In the genomic region with DNA sequence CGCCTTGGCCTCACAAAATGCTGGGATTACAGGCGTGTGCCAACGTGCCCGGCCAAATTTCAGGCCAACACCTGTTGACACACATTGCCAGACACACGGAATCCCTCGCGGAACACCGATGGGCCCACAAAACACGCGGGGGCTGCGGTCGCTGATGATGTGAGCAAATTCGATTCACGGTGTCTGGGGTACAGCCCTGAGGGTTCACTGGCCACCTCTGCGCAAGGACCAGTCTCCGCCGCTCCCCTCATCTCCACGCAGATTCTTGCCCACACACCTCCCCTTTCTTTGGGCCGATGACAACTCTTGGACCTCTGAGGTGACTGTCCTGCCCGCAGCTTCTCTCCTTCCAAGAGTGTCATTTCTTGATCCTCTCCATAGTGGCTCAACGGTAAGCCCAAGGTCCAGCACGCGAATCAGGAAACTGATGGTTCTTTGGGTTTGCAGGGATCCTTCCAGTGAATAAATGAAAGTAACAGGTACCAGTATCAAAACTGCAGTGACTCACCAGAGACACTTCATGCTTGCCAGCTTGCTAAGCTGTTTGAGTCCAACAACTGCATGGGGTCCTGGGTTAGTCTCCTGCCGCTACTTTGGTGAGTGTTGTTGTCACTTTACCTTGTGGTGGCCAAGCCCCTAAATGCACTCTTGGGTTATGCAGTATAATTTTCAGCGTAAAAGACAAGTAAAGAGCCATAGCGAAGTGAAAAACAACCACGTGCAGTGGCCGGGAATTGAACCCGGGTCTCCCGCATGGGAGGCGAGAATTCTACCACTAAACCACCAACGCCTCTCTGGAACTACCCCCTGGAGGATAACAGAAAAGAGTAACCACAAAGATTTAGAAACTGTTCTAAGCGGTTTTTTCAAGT, we compare ENCODE assay signal across 8 cellular contexts. TPM values are rescaled to one million over a fixed set of nuclear protein-coding genes. Genes with fewer than 3 reads are reported as not detected.
DNase-seq lines count a peak whose midpoint lies in the region; ATAC-seq and TF ChIP-seq lines count a peak whose summit lies in the region.

No MANE protein-coding gene starts in this region.

- H3K4me1 Mint-ChIP-seq in activated T-cell treated with anti-CD3 and anti-CD28 coated beads, Interleukin-2, amount 50 U/mL, for 4 hours (ENCODE audit: low read depth), result peaks cover 23% of the 10 kb centered on the region

- ATAC-seq in left cardiac atrium, result peak; percentile 53 to 79
- peak; percentile 92 to 96 for ATAC-seq in activated T-cell treated with anti-CD3 and anti-CD28 coated beads, Interleukin-2, amount 50 U/mL, for 4 hours
- peak in 1 of 2 donors; percentile 47 for ATAC-seq in right cardiac atrium
- no peak for ATAC-seq in GM19324 (IDR thresholded peaks at IDR 0.05; ENCODE audit: low FRiP score, unreplicated experiment)

- H3K27me3 Mint-ChIP-seq in activated T-cell treated with anti-CD3 and anti-CD28 coated beads, Interleukin-2, amount 50 U/mL, for 4 hours (ENCODE audit: low read depth), result peaks cover 30% of the 10 kb centered on the region

- DNase-seq in left cardiac atrium (no peak), left ventricle myocardium inferior (no peak), NCI-H1105 treated with DMSO at 0.1 percent for 48 hours (lab: John Stamatoyannopoulos, UW) (peak; percentile 53), right cardiac atrium (peak in 2 of 3 donors; percentile 27 to 43), NCI-H2107 (lab: John Stamatoyannopoulos, UW) (no peak)
- DNase-seq in activated T-cell treated with anti-CD3 and anti-CD28 coated beads, Interleukin-2, amount 50 U/mL, for 4 hours, result peak; percentile 15
- DNase-seq in stimulated activated CD4-positive, alpha-beta T cell treated with anti-CD3 and anti-CD28 coated beads, Interleukin-4, amount 100 ng/mL, for 48 hours (ENCODE audit: low read depth in 2 of 2), result peak; percentile 58

- peak overlapping the region; percentile 51 for H3K4me3 Mint-ChIP-seq in activated T-cell treated with anti-CD3 and anti-CD28 coated beads, Interleukin-2, amount 50 U/mL, for 4 hours

- no peaks in the 10 kb centered on the region for H3K9me3 Mint-ChIP-seq in activated T-cell treated with anti-CD3 and anti-CD28 coated beads, Interleukin-2, amount 50 U/mL, for 4 hours

- TF ChIP-seq CTCF in left ventricle myocardium inferior (IDR thresholded peaks at IDR 0.05; ENCODE audit: borderline replicate concordance), result no peak

- no peaks in the 10 kb centered on the region for H3K9me3 ChIP-seq in left ventricle myocardium inferior (replicated peaks)
- no peaks in the 10 kb centered on the region for H3K9me3 ChIP-seq in right cardiac atrium (ENCODE audit: control insufficient read depth, low read length)

- H3K36me3 ChIP-seq in left ventricle myocardium inferior, result no peaks in the 10 kb centered on the region

- intact Hi-C loops in left cardiac atrium (cut with DNase I), result no loop called here
- intact Hi-C loops in left ventricle myocardium inferior (cut with micrococcal nuclease), result no loop called here
- intact Hi-C loops in right cardiac atrium (cut with DNase I), result no loop called here

- WGBS in right cardiac atrium, result 68% methylated on average over 33 of the region's 33 CpGs

- H3K27me3 ChIP-seq in left ventricle myocardium inferior (ENCODE audit: low read depth) (peaks cover 26% of the 10 kb centered on the region), right cardiac atrium (ENCODE audit: control insufficient read depth, insufficient read depth) (no peaks in the 10 kb centered on the region)

- H3K36me3 Mint-ChIP-seq in activated T-cell treated with anti-CD3 and anti-CD28 coated beads, Interleukin-2, amount 50 U/mL, for 4 hours (ENCODE audit: insufficient read depth), result no peaks in the 10 kb centered on the region

- H3K4me3 ChIP-seq in left ventricle myocardium inferior (no peak overlapping the region), right cardiac atrium (ENCODE audit: low read length) (no peak overlapping the region)

- H3K4me1 ChIP-seq in left ventricle myocardium inferior, result no peaks in the 10 kb centered on the region
- H3K4me1 ChIP-seq in right cardiac atrium (ENCODE audit: control insufficient read depth, insufficient read depth, low read length), result no peaks in the 10 kb centered on the region

- no peak overlapping the region for H3K27ac ChIP-seq in left ventricle myocardium inferior (replicated peaks)
- H3K27ac ChIP-seq in right cardiac atrium (ENCODE audit: low read length), result no peak overlapping the region

RNA-seq across cellular contexts. Expression of gene RNU1-3, which starts 11.0 kb away (rescaled TPM):
- total RNA-seq in left cardiac atrium (over 10,000 TPM in 1 of 2 donors, 1,000 to 10,000 TPM in 1; 5,988 to 15,401 TPM), left ventricle myocardium inferior (6,072 TPM), right cardiac atrium (1,000 to 10,000 TPM; 3,675 to 8,578 (median 7,073) TPM)
- total RNA-seq in activated T-cell treated with anti-CD3 and anti-CD28 coated beads, Interleukin-2, amount 50 U/mL, for 4 hours, result 1,000 to 10,000 TPM; 1,321 to 1,622 (median 1,616) TPM
- not detected for polyA plus RNA-seq in right cardiac atrium

Comparison
In these comparisons a context has a peak if more than half of its experiments do, and no peak if none do; other contexts are left out.
1. DNase-seq: peak in NCI-H1105 treated with DMSO at 0.1 percent for 48 hours (single experiment), activated T-cell treated with anti-CD3 and anti-CD28 coated beads, Interleukin-2, amount 50 U/mL, for 4 hours (single experiment), right cardiac atrium (2 of 3) and stimulated activated CD4-positive, alpha-beta T cell treated with anti-CD3 and anti-CD28 coated beads, Interleukin-4, amount 100 ng/mL, for 48 hours (2 of 2); none in left cardiac atrium (single experiment), left ventricle myocardium inferior (single experiment) and NCI-H2107 (single experiment).